1 cellular context compared by ENCODE assay signal in genomic region chr10:46546591-46547330, GRCh38.
TF ChIP-seq lines count a peak whose summit lies in the region.

No MANE protein-coding gene starts in this region.

TF ChIP-seq in A549, 52 proteins besides CTCF, POLR2A, EP300 and RAD21:
- TF ChIP-seq HOXA7 (CRISPR knock-in tag; IDR thresholded peaks at IDR 0.05), result peak; percentile 87
- TF ChIP-seq E2F6 (IDR thresholded peaks at IDR 0.05; ENCODE audit: borderline replicate concordance, low read depth), result no peak
- 0 out of 2 replicates have a peak, but pooled peaks have one; percentile 0 for TF ChIP-seq NFE2L2 (conservative IDR thresholded peaks at IDR 0.05; ENCODE audit: low read length)
- TF ChIP-seq BCL3 (IDR thresholded peaks at IDR 0.05), result peak; percentile 29; the same call in 1 of the 3 replicates
- peak; percentile 59 for TF ChIP-seq MAX (IDR thresholded peaks at IDR 0.05)
- TF ChIP-seq TFCP2L1 (CRISPR knock-in tag; IDR thresholded peaks at IDR 0.05), result peak; percentile 71
- TF ChIP-seq HOXB13 (CRISPR knock-in tag; IDR thresholded peaks at IDR 0.05; ENCODE audit: low read depth), result no peak
- no peak for TF ChIP-seq GATA3 (IDR thresholded peaks at IDR 0.05; ENCODE audit: borderline replicate concordance)
- TF ChIP-seq RARB (CRISPR knock-in tag; IDR thresholded peaks at IDR 0.05), result no peak; the same call in 1 of the 2 replicates
- TF ChIP-seq NPAS2 (CRISPR knock-in tag; IDR thresholded peaks at IDR 0.05; ENCODE audit: borderline replicate concordance), result no peak
- no peak for TF ChIP-seq FOSL2 (IDR thresholded peaks at IDR 0.05)
- TF ChIP-seq FOSL2 (CRISPR knock-in tag; IDR thresholded peaks at IDR 0.05), result no peak
- peak; percentile 29; the same call in 1 of the 2 replicates for TF ChIP-seq PBX3 (IDR thresholded peaks at IDR 0.05)
- TF ChIP-seq CBX2 (IDR thresholded peaks at IDR 0.05; ENCODE audit: borderline replicate concordance, low read depth), result no peak
- no peak for TF ChIP-seq KDM5A (IDR thresholded peaks at IDR 0.05)
- TF ChIP-seq JUN (IDR thresholded peaks at IDR 0.05), result peak in 1 of 2 experiments; percentile 66; a peak in 2 of 5 replicates
